7 cellular contexts compared by ENCODE assay signal in genomic region chr6:16700202-16700997, GRCh38.
DNase-seq lines count a peak whose midpoint lies in the region; ATAC-seq, FAIRE-seq and TF ChIP-seq lines count a peak whose summit lies in the region.

No MANE protein-coding gene starts in this region.

- H3K27me3 Mint-ChIP-seq in activated naive CD4-positive, alpha-beta T cell treated with anti-CD3 and anti-CD28 coated beads, Interleukin-2, amount 50 U/mL, for 24 hours: no peaks in the 10 kb centered on the region

- no peak overlapping the region for H2AFZ ChIP-seq in IMR-90 (replicated peaks; ENCODE audit: low read length, poor library complexity)

- ATAC-seq in IMR-90 (ENCODE audit: low read depth): no peak
- ATAC-seq in HG03139 (IDR thresholded peaks at IDR 0.05; ENCODE audit: unreplicated experiment): no peak

- CTCF ChIA-PET in IMR-90 (lab: Yijun Ruan, JAX): no interaction called here

- peaks cover 14% of the 10 kb centered on the region for H3K9me1 ChIP-seq in IMR-90 (ENCODE audit: insufficient read depth, low read length)

- H3K9me3 Mint-ChIP-seq in activated naive CD4-positive, alpha-beta T cell treated with anti-CD3 and anti-CD28 coated beads, Interleukin-2, amount 50 U/mL, for 24 hours: no peaks in the 10 kb centered on the region

- dilution Hi-C loops in IMR-90 (cut with HindIII; ENCODE audit: low sequenced_read_pairs, unreplicated experiment): no loop called here

- peaks cover 2% of the 10 kb centered on the region for H3K36me3 Mint-ChIP-seq in activated naive CD4-positive, alpha-beta T cell treated with anti-CD3 and anti-CD28 coated beads, Interleukin-2, amount 50 U/mL, for 24 hours

- peak overlapping the region; percentile 67; the same call in 1 of the 2 replicates for H3K4me2 ChIP-seq in IMR-90 (ENCODE audit: low read depth, low read length)

- H4K5ac ChIP-seq in IMR-90 (ENCODE audit: low read depth, low read length): no peak overlapping the region

- no peak overlapping the region for H2BK20ac ChIP-seq in IMR-90 (ENCODE audit: low read depth, low read length)

- TF ChIP-seq CTCF in IMR-90 (conservative IDR thresholded peaks at IDR 0.05; ENCODE audit: low read depth, low read length) (no peak), stomach (IDR thresholded peaks at IDR 0.05) (no peak), D721Med (IDR thresholded peaks at IDR 0.05; ENCODE audit: insufficient read depth, missing control alignments) (no peak)

- peak overlapping the region; percentile 90 for H3K27ac Mint-ChIP-seq in activated naive CD4-positive, alpha-beta T cell treated with anti-CD3 and anti-CD28 coated beads, Interleukin-2, amount 50 U/mL, for 24 hours

- in situ Hi-C loops in IMR-90 (cut with MboI; ENCODE audit: low sequenced_read_pairs): no loop called here

- no peak for TF ChIP-seq POLR2A in IMR-90 (IDR thresholded peaks at IDR 0.05; ENCODE audit: low read depth, low read length)
- no peak for TF ChIP-seq POLR2A in stomach (IDR thresholded peaks at IDR 0.05)

- H4K20me1 ChIP-seq in IMR-90 (ENCODE audit: insufficient read depth, low read length): peaks cover 44% of the 10 kb centered on the region

- TF ChIP-seq RAD21 in IMR-90 (IDR thresholded peaks at IDR 0.05; ENCODE audit: low read length): no peak

- H3K4me3 Mint-ChIP-seq in activated naive CD4-positive, alpha-beta T cell treated with anti-CD3 and anti-CD28 coated beads, Interleukin-2, amount 50 U/mL, for 24 hours: peak overlapping the region; percentile 81

- intact Hi-C loops in IMR-90 (cut with micrococcal nuclease) (no loop called here), stomach (cut with DNase I; ENCODE audit: low total_unique reads) (no loop called here)

- no peak for DNase-seq in IMR-90
- peak; percentile 46 for DNase-seq in kidney glomerular epithelial cell (lab: John Stamatoyannopoulos, UW)
- DNase-seq in stomach: no peak
- DNase-seq in D721Med (ENCODE audit: insufficient read length, low spot score): no peak
- DNase-seq in cerebellar nuclear complex (lab: John Stamatoyannopoulos, UW): no peak

- 0 out of 2 replicates have a peak, but pooled peaks cover under 1% of the 10 kb centered on the region for H3K36me3 ChIP-seq in IMR-90 (ENCODE audit: control insufficient read depth, insufficient read depth, low read length)
- no peaks in the 10 kb centered on the region for H3K36me3 ChIP-seq in stomach

- H4K91ac ChIP-seq in IMR-90 (ENCODE audit: insufficient read depth, low read depth, low read length): no peak overlapping the region

- BruUV-seq in IMR-90 (replicated peaks; lab: Mats Ljungman, UMichigan): no TSS peak

- H2BK5ac ChIP-seq in IMR-90 (ENCODE audit: low read depth, low read length, poor library complexity, severe bottlenecking): no peak overlapping the region

- H2AK5ac ChIP-seq in IMR-90 (ENCODE audit: low read depth, low read length): peak overlapping the region; percentile 58

- H3K9ac ChIP-seq in IMR-90 (ENCODE audit: low read depth, low read length): no peak overlapping the region

- H3K4ac ChIP-seq in IMR-90 (ENCODE audit: low read depth, low read length): no peak overlapping the region; the same call in 1 of the 2 replicates

- peaks cover 25 to 71% of the 10 kb centered on the region in 2 experiments for H3K79me1 ChIP-seq in IMR-90 (ENCODE audit: low read depth in 1 of 2, low read length in 2 of 2)

- peaks cover 65% of the 10 kb centered on the region for H3K4me1 Mint-ChIP-seq in activated naive CD4-positive, alpha-beta T cell treated with anti-CD3 and anti-CD28 coated beads, Interleukin-2, amount 50 U/mL, for 24 hours

- no peak for TF ChIP-seq EP300 in stomach (IDR thresholded peaks at IDR 0.05)

- H2BK120ac ChIP-seq in IMR-90 (ENCODE audit: low read depth, low read length): no peak overlapping the region

- no peak overlapping the region for H2BK15ac ChIP-seq in IMR-90 (ENCODE audit: low read depth, low read length)

- H2AK9ac ChIP-seq in IMR-90 (replicated peaks; ENCODE audit: low read depth, low read length, poor library complexity): no peak overlapping the region

- no peaks in the 10 kb centered on the region for H3K27me3 ChIP-seq in IMR-90 (ENCODE audit: control insufficient read depth, insufficient read depth, low read length)
- no peaks in the 10 kb centered on the region for H3K27me3 ChIP-seq in stomach

- H3K4me1 ChIP-seq in IMR-90 (ENCODE audit: control insufficient read depth, insufficient read depth, low read length) (peaks cover 19% of the 10 kb centered on the region), stomach (peaks cover 13 to 72% (median 50%) of the 10 kb centered on the region in 4 donors)

- H3K27ac ChIP-seq in IMR-90 (ENCODE audit: insufficient read depth, low read length) (no peak overlapping the region), stomach (peak overlapping the region in 4 of 5 donors; percentile 56 to 80 (median 72))

- H3K18ac ChIP-seq in IMR-90 (ENCODE audit: low read depth, low read length): 0 out of 2 replicates have a peak overlapping the region, but pooled peaks have one; percentile 55

- POLR2A ChIA-PET in IMR-90 (lab: Charles Lee; ENCODE audit: unreplicated experiment): no interaction called here

- no peak for FAIRE-seq in D721Med (lab: Jason Lieb, UNC)

- H3K14ac ChIP-seq in IMR-90 (replicated peaks; ENCODE audit: low read depth, low read length): 0 out of 2 replicates have a peak overlapping the region, but pooled peaks have one; percentile 19

- H3K4me3 ChIP-seq in IMR-90 (ENCODE audit: insufficient read depth, low read depth, low read length) (no peak overlapping the region), stomach (peak overlapping the region; percentile 10 to 34 (median 23))

- no peak overlapping the region for H3K56ac ChIP-seq in IMR-90 (ENCODE audit: extremely low read depth, insufficient read depth, low read length)

- WGBS in IMR-90 (ENCODE audit: extremely low coverage in 2 of 2, insufficient read length in 1 of 2), 2 experiments: no CpG with 5 or more reads among the region's 14 CpGs
- 49 to 68% (median 63%) methylated on average over 14 of the region's 14 CpGs for WGBS in stomach, 5 donors

- no peaks in the 10 kb centered on the region for H3K9me3 ChIP-seq in IMR-90 (ENCODE audit: control insufficient read depth, insufficient read depth, low read length)
- H3K9me3 ChIP-seq in stomach: no peaks in the 10 kb centered on the region

- H4K8ac ChIP-seq in IMR-90 (ENCODE audit: low read depth in 2 of 2, low read length in 2 of 2): 0 out of 4 replicates have a peak overlapping the region, but pooled peaks of 1 of the 2 experiments have one; percentile 19

- peak overlapping the region; percentile 75; the same call in 1 of the 2 replicates for H3K23ac ChIP-seq in IMR-90 (ENCODE audit: low read depth, low read length)

TF ChIP-seq in IMR-90, 13 proteins besides CTCF, POLR2A, EP300 and RAD21:
- TF ChIP-seq NFE2L2 (IDR thresholded peaks at IDR 0.05; ENCODE audit: low read depth, low read length): no peak
- TF ChIP-seq MXI1 (IDR thresholded peaks at IDR 0.05; ENCODE audit: borderline replicate concordance, low read depth, low read length): no peak
- TF ChIP-seq MAZ (IDR thresholded peaks at IDR 0.05; ENCODE audit: borderline replicate concordance, low read depth, low read length): no peak
- no peak for TF ChIP-seq MAFK (IDR thresholded peaks at IDR 0.05; ENCODE audit: low read depth, low read length)
- no peak for TF ChIP-seq RFX5 (IDR thresholded peaks at IDR 0.05; ENCODE audit: low read depth, low read length)
- TF ChIP-seq, protein P1, sequence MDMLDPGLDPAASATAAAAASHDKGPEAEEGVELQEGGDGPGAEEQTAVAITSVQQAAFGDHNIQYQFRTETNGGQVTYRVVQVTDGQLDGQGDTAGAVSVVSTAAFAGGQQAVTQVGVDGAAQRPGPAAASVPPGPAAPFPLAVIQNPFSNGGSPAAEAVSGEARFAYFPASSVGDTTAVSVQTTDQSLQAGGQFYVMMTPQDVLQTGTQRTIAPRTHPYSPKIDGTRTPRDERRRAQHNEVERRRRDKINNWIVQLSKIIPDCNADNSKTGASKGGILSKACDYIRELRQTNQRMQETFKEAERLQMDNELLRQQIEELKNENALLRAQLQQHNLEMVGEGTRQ (IDR thresholded peaks at IDR 0.05; ENCODE audit: low read depth, low read length): no peak
- TF ChIP-seq CHD1 (IDR thresholded peaks at IDR 0.05; ENCODE audit: low read depth, low read length): no peak
- TF ChIP-seq, protein P2, sequence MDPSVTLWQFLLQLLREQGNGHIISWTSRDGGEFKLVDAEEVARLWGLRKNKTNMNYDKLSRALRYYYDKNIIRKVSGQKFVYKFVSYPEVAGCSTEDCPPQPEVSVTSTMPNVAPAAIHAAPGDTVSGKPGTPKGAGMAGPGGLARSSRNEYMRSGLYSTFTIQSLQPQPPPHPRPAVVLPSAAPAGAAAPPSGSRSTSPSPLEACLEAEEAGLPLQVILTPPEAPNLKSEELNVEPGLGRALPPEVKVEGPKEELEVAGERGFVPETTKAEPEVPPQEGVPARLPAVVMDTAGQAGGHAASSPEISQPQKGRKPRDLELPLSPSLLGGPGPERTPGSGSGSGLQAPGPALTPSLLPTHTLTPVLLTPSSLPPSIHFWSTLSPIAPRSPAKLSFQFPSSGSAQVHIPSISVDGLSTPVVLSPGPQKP (IDR thresholded peaks at IDR 0.05; ENCODE audit: borderline replicate concordance, low read depth, low read length): no peak
- TF ChIP-seq FOS (IDR thresholded peaks at IDR 0.05; ENCODE audit: low read depth, low read length): no peak
- no peak for TF ChIP-seq RCOR1 (IDR thresholded peaks at IDR 0.05; ENCODE audit: insufficient replicate concordance, low read length)
- TF ChIP-seq CEBPB (IDR thresholded peaks at IDR 0.05; ENCODE audit: low read depth, low read length): no peak
- TF ChIP-seq SMC3 (IDR thresholded peaks at IDR 0.05; ENCODE audit: low read depth, low read length): no peak
- no peak for TF ChIP-seq BHLHE40 (IDR thresholded peaks at IDR 0.05; ENCODE audit: low read depth, low read length)
